ENCODE assay signal across 1 cellular context in the genomic region with DNA sequence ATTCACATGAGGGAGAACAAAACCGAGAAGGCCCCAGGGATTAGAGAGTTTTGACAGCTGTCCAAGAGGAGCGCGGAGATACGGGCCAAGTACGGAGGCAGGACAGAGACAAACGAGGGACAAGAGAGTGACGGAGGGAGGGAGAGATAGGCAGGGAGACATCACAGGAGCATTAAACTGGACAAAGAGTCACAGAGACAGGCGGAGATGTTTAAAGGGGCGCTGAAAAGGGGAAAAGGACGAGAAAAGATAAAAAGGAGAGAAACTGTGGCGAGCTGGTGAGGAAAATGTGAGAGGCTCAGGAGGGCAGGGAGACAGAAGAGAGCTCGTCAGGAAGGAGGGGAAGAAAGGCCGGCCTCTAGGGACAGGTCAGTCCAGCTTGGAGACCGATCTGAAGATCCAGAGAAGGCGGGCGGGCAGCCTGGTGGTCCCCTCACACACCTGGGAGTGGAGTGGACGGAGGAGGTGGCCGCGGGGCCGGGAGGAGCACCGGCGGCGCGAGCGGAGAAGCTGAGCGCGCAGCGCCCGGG.
TF ChIP-seq lines count a peak whose summit lies in the region.

No MANE protein-coding gene starts in this region.

TF ChIP-seq in IMR-90, 13 proteins besides CTCF, POLR2A, EP300 and RAD21 (continued from another document):
- TF ChIP-seq BHLHE40 (IDR thresholded peaks at IDR 0.05; ENCODE audit: low read depth, low read length) = no peak
- TF ChIP-seq RFX5 (IDR thresholded peaks at IDR 0.05; ENCODE audit: low read depth, low read length) = no peak
- no peak for TF ChIP-seq NFE2L2 (IDR thresholded peaks at IDR 0.05; ENCODE audit: low read depth, low read length)
- TF ChIP-seq RCOR1 (IDR thresholded peaks at IDR 0.05; ENCODE audit: insufficient replicate concordance, low read length) = no peak
